Comparison of ENCODE assay signal across 1 cellular context in genomic region chr2:241666627-241667400, GRCh38.
TF ChIP-seq lines count a peak whose summit lies in the region.

No MANE protein-coding gene starts in this region.

TF ChIP-seq in K562, 482 proteins besides CTCF, POLR2A, EP300 and RAD21:
- TF ChIP-seq ZNF324 (CRISPR knock-in tag; IDR thresholded peaks at IDR 0.05) (no peak), ZNF551 (CRISPR knock-in tag; IDR thresholded peaks at IDR 0.05) (no peak), HCFC1 (IDR thresholded peaks at IDR 0.05; ENCODE audit: low read depth, low read length) (no peak), MYBL2 (IDR thresholded peaks at IDR 0.05; ENCODE audit: low read depth) (no peak), MYBL2 (CRISPR knock-in tag; IDR thresholded peaks at IDR 0.05; ENCODE audit: borderline replicate concordance) (no peak), ZNF431 (CRISPR knock-in tag; IDR thresholded peaks at IDR 0.05) (no peak), RFX1 (IDR thresholded peaks at IDR 0.05) (peak; percentile 26; the same call in 1 of the 2 replicates), HNRNPK (IDR thresholded peaks at IDR 0.05; ENCODE audit: low read depth, low read length, poor library complexity, severe bottlenecking) (no peak)
